9 cellular contexts compared by ENCODE assay signal in genomic region chr12:65209655-65210043, GRCh38. TPM values are rescaled to one million over a fixed set of nuclear protein-coding genes. Genes with fewer than 3 reads are reported as not detected.
A peak's percentile ranks its signal among the peaks of the same experiment; 100 is the strongest.
DNase-seq lines count a peak whose midpoint lies in the region; ATAC-seq and TF ChIP-seq lines count a peak whose summit lies in the region.
"Had no signal": no experiment of that assay in that cellular context is flagged by ENCODE, and none has a peak within 500 bp of the region (broad histone marks: within the 10 kb centered on the region; RNA-seq: fewer than 3 reads in every experiment).

No MANE protein-coding gene starts in this region.

- intact Hi-C loops in natural killer cell (cut with micrococcal nuclease), result no loop called here

- H3K4me1 Mint-ChIP-seq in natural killer cell (peaks cover 41 to 43% of the 10 kb centered on the region in 2 donors), glutamatergic neuron (ENCODE audit: low read depth, unreplicated experiment) (no peaks in the 10 kb centered on the region)

- DNase-seq in SIG-M5 treated with dmso at 0.1 percent for 504 hours (lab: John Stamatoyannopoulos, UW; ENCODE audit: unreplicated experiment), result peak; percentile 66
- DNase-seq in SIG-M5 (lab: John Stamatoyannopoulos, UW), result no peak
- peak; percentile 3 for DNase-seq in SKM-1 (lab: John Stamatoyannopoulos, UW; ENCODE audit: unreplicated experiment)
- DNase-seq in natural killer cell, result no peak
- no peak for DNase-seq in glutamatergic neuron
- DNase-seq in NCI-H510A (lab: John Stamatoyannopoulos, UW), result no peak
- no peak for DNase-seq in stimulated activated CD4-positive, alpha-beta T cell treated with anti-CD3 and anti-CD28 coated beads, Interleukin-15, amount 100 ng/mL, for 24 hours
- DNase-seq: activated effector memory CD4-positive, alpha-beta T cell treated with Interleukin-2 at 50 U/mL for 16 hours had no signal

- H3K27ac Mint-ChIP-seq in natural killer cell (peak overlapping the region; percentile 84 to 87), glutamatergic neuron (ENCODE audit: unreplicated experiment) (no peak overlapping the region)

- peak; percentile 70 for ATAC-seq in HG02870 (IDR thresholded peaks at IDR 0.05; ENCODE audit: unreplicated experiment)
- ATAC-seq in natural killer cell, result peak in 2 of 3 donors; percentile 54 to 64

- peak overlapping the region; percentile 74 for H3K4me3 Mint-ChIP-seq in natural killer cell
- no peak overlapping the region for H3K4me3 Mint-ChIP-seq in glutamatergic neuron (ENCODE audit: unreplicated experiment)

- H3K36me3 Mint-ChIP-seq in natural killer cell (no peaks in the 10 kb centered on the region), glutamatergic neuron (ENCODE audit: unreplicated experiment) (no peaks in the 10 kb centered on the region)

- H3K27me3 Mint-ChIP-seq in natural killer cell (ENCODE audit: low read depth in 2 of 2) (no peaks in the 10 kb centered on the region), glutamatergic neuron (ENCODE audit: unreplicated experiment) (no peaks in the 10 kb centered on the region)

- TF ChIP-seq CTCF in natural killer cell (IDR thresholded peaks at IDR 0.05), result no peak
- no peak for TF ChIP-seq CTCF in glutamatergic neuron (IDR thresholded peaks at IDR 0.05; ENCODE audit: partially characterized antibody, unreplicated experiment)

- H3K9me3 Mint-ChIP-seq in natural killer cell (no peaks in the 10 kb centered on the region), glutamatergic neuron (ENCODE audit: unreplicated experiment) (no peaks in the 10 kb centered on the region)

RNA-seq across cellular contexts. Expression of gene LEMD3, which starts 40.3 kb away (rescaled TPM):
- total RNA-seq in natural killer cell (10 to 100 TPM; 67.3 to 76.2 (median 71.1) TPM), glutamatergic neuron (ENCODE audit: unreplicated experiment) (25.4 TPM)

Comparison
In these comparisons a context has a peak if more than half of its experiments do, and no peak if none do; other contexts are left out.
1. DNase-seq: peak in SIG-M5 treated with dmso at 0.1 percent for 504 hours (single experiment) and SKM-1 (single experiment); none in SIG-M5 (single experiment), natural killer cell (single experiment), glutamatergic neuron (single experiment), NCI-H510A (single experiment) and stimulated activated CD4-positive, alpha-beta T cell treated with anti-CD3 and anti-CD28 coated beads, Interleukin-15, amount 100 ng/mL, for 24 hours (single experiment).